26 cellular contexts compared by ENCODE assay signal in the genomic region with DNA sequence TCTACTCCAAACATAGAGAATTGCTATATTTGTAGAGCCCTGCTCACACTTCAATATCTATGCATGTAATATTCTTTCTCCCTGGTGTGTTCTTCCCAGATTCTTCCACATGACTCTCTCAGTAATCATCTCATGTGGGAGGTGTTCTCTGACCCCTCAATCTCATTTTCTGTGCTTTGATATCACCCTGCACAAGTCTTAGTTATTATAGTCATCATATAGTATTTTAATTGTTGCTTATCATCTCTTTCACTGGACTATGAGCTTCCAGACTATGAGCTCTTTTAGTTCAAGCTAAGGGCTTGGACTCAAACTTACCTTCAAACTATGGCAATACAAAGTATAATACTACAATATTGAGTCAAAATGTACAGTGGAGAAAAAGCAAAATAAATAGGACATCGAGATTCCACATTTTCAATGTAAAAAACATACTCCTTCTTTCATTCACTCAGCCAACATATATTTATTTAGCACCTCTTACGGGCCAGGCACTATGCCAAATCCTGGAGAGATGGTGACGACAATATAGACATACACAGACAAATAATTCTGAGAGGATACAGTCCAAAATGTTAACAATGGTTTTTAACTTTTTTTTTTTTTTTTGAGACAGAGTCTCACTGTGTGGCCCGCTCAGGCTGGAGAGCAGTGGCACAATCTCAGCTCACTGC. TPM values are rescaled to one million over a fixed set of nuclear protein-coding genes. Genes with fewer than 3 reads are reported as not detected.
"Had no signal": no experiment of that assay in that cellular context is flagged by ENCODE, and none has a peak within 500 bp of the region (broad histone marks: within the 10 kb centered on the region; RNA-seq: fewer than 3 reads in every experiment).

No MANE protein-coding gene starts in this region.

- H3K4me3 ChIP-seq: breast epithelium, colonic mucosa, gastroesophageal sphincter, smooth muscle cell, thoracic aorta, vagina had no signal

- DNase-seq: activated B cell treated with CpG ODN at 0.5 μM for 24 hours; activated CD4-positive, alpha-beta T cell treated with anti-CD3 and anti-CD28 coated beads for 4 hours; activated CD4-positive, alpha-beta T cell treated with anti-CD3 and anti-CD28 coated beads, Interleukin-2, amount 50 U/mL, for 48 hours; activated CD8-positive, alpha-beta memory T cell treated with anti-CD3 and anti-CD28 coated beads, Interleukin-2, amount 50 U/mL, for 48 hours; activated effector memory CD4-positive, alpha-beta T cell treated with Interleukin-2 at 50 U/mL for 16 hours; activated naive CD4-positive, alpha-beta T cell treated with anti-CD3 and anti-CD28 coated beads for 36 hours; activated naive CD8-positive, alpha-beta T cell treated with anti-CD3 and anti-CD28 coated beads, Interleukin-2, amount 10 ng/mL, durations not matched to agents 7 days and 5 days; activated T-cell treated with anti-CD3 and anti-CD28 coated beads, Interleukin-2, amount 50 U/mL, for 4 hours; amniotic stem cell; colonic mucosa; head of caudate nucleus; hypothalamus; left ventricle myocardium superior; mammary epithelial cell; midbrain; natural killer cell; stimulated activated CD4-positive, alpha-beta T cell treated with anti-CD3 and anti-CD28 coated beads, Interleukin-4, amount 100 ng/mL, for 1 hour; stimulated activated naive CD4-positive, alpha-beta T cell had no signal

- H3K27ac ChIP-seq: breast epithelium, colonic mucosa, gastroesophageal sphincter, thoracic aorta, vagina had no signal

- H3K36me3 ChIP-seq: breast epithelium, colonic mucosa, gastroesophageal sphincter, thoracic aorta, vagina had no signal

- H3K4me1 ChIP-seq: breast epithelium, colonic mucosa, gastroesophageal sphincter, vagina had no signal

- ATAC-seq: activated T-cell treated with anti-CD3 and anti-CD28 coated beads, Interleukin-2, amount 50 U/mL, for 4 hours; gastroesophageal sphincter; left ventricle myocardium superior; natural killer cell; sciatic nerve had no signal

- H3K36me3 Mint-ChIP-seq: natural killer cell, type B pancreatic cell had no signal

- H3K9me3 Mint-ChIP-seq: activated B cell treated with CpG ODN at 0.5 μM for 24 hours; activated naive CD4-positive, alpha-beta T cell treated with anti-CD3 and anti-CD28 coated beads for 36 hours; activated naive CD8-positive, alpha-beta T cell treated with anti-CD3 and anti-CD28 coated beads, Interleukin-2, amount 10 ng/mL, durations not matched to agents 7 days and 5 days; activated T-cell treated with anti-CD3 and anti-CD28 coated beads, Interleukin-2, amount 50 U/mL, for 4 hours; central memory CD8-positive, alpha-beta T cell; natural killer cell; type B pancreatic cell had no signal

- H3K27me3 Mint-ChIP-seq: activated B cell treated with CpG ODN at 0.5 μM for 24 hours; activated naive CD8-positive, alpha-beta T cell treated with anti-CD3 and anti-CD28 coated beads, Interleukin-2, amount 10 ng/mL, durations not matched to agents 7 days and 5 days; central memory CD8-positive, alpha-beta T cell; type B pancreatic cell had no signal

- H3K27me3 ChIP-seq: breast epithelium, colonic mucosa, gastroesophageal sphincter, vagina had no signal

- H3K4me3 Mint-ChIP-seq: activated B cell treated with CpG ODN at 0.5 μM for 24 hours; activated naive CD4-positive, alpha-beta T cell treated with anti-CD3 and anti-CD28 coated beads for 36 hours; activated naive CD8-positive, alpha-beta T cell treated with anti-CD3 and anti-CD28 coated beads, Interleukin-2, amount 10 ng/mL, durations not matched to agents 7 days and 5 days; activated T-cell treated with anti-CD3 and anti-CD28 coated beads, Interleukin-2, amount 50 U/mL, for 4 hours; central memory CD8-positive, alpha-beta T cell; natural killer cell; type B pancreatic cell had no signal

- H3K27ac Mint-ChIP-seq: activated B cell treated with CpG ODN at 0.5 μM for 24 hours; activated naive CD4-positive, alpha-beta T cell treated with anti-CD3 and anti-CD28 coated beads for 36 hours; activated naive CD8-positive, alpha-beta T cell treated with anti-CD3 and anti-CD28 coated beads, Interleukin-2, amount 10 ng/mL, durations not matched to agents 7 days and 5 days; natural killer cell; type B pancreatic cell had no signal

- H3K9me3 ChIP-seq: breast epithelium, colonic mucosa, gastroesophageal sphincter, thoracic aorta, vagina had no signal

- H3K4me1 Mint-ChIP-seq: central memory CD8-positive, alpha-beta T cell had no signal

RNA-seq across cellular contexts. Expression of a gene that starts 21.6 kb away (rescaled TPM):
- total RNA-seq: vagina had no signal
